Comparison of ENCODE assay signal across 16 cellular contexts in the genomic region with DNA sequence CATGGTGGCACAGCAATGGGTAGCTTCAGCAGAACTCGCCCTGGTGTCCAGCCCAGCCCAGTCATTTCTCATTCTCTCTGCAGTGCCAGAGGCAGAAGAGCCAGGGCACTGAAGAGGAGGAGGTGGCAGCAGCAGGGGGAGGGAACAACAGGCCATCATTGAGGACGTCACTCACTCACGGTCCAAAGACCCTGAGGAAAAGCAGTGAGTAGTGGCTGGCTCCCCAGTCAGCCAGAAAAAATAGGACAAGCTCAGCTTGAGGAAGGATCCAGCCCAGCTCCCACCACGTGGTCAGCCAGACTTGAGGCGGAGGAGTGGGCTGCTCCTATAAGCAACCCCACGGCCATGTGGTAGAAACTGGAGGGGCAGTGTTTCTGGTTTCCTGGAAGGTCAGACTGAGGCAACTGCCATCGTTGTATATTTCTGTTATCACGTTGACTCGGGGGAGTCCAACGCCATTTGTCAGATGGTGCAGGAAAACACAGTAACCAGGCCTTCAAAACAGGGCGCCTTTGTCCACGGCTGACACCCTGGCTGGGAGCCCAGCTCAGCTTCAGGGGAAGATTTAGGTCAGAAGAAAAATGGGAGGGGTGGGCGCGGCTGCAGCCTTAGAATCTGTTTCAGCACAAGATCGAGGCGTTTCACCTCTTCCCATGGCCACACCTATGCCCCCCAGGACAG. TPM values are rescaled to one million over a fixed set of nuclear protein-coding genes. Genes with fewer than 3 reads are reported as not detected.
DNase-seq lines count a peak whose midpoint lies in the region; ATAC-seq lines count a peak whose summit lies in the region.
"Had no signal": no experiment of that assay in that cellular context is flagged by ENCODE, and none has a peak within 500 bp of the region (broad histone marks: within the 10 kb centered on the region; RNA-seq: fewer than 3 reads in every experiment).

No MANE protein-coding gene starts in this region.

- in situ Hi-C loops in G401 (cut with HindIII; ENCODE audit: low sequenced_read_pairs), result no loop called here

- peak overlapping the region; percentile 85 for H3K27ac ChIP-seq in layer of hippocampus (ENCODE audit: low read depth, low read length)

- H3K27me3 ChIP-seq in layer of hippocampus (ENCODE audit: control insufficient read depth, insufficient read depth, low read length), result no peaks in the 10 kb centered on the region

- ATAC-seq in HG03432 (IDR thresholded peaks at IDR 0.05; ENCODE audit: unreplicated experiment) (no peak), HG02973 (IDR thresholded peaks at IDR 0.05; ENCODE audit: unreplicated experiment) (no peak)

- DNase-seq in G401 (ENCODE audit: low spot score) (peak; percentile 59), cerebellar cortex (ENCODE audit: low spot score) (peak; percentile 50), retina (peak; percentile 78), dermis blood vessel endothelial cell (no peak), glomerular visceral epithelial cell (ENCODE audit: extremely low spot score) (no peak)
- DNase-seq: activated CD4-positive, alpha-beta T cell treated with anti-CD3 and anti-CD28 coated beads, Interleukin-2, amount 50 U/mL, for 4 hours; activated effector memory CD4-positive, alpha-beta T cell treated with anti-CD3 and anti-CD28 coated beads, Interleukin-2, amount 50 U/mL, for 16 hours; cortex of kidney; NCI-H1105; NCI-H82; stimulated activated CD4-positive, alpha-beta T cell treated with anti-CD3 and anti-CD28 coated beads, Interleukin-12 subunit alpha, Interleukin-12 subunit beta, amount 100 ng/mL, for 4 hours had no signal

RNA-seq across cellular contexts. Expression of gene TMEM247, which starts 19.0 kb away (rescaled TPM):
- total RNA-seq in G401 (2014; rRNA removed; shearing (Covaris generic)), result not detected in 2 replicates
- total RNA-seq in dermis blood vessel endothelial cell, result not detected in 2 replicates
- total RNA-seq: glomerular endothelial cell, HT1080 had no signal

Comparison
In these comparisons a context has a peak if more than half of its experiments do, and no peak if none do; other contexts are left out.
1. DNase-seq: peak in G401 (single experiment), cerebellar cortex (single experiment) and retina (single experiment); none in dermis blood vessel endothelial cell (single experiment) and glomerular visceral epithelial cell (single experiment).